ENCODE assay signal across 12 cellular contexts in the genomic region with DNA sequence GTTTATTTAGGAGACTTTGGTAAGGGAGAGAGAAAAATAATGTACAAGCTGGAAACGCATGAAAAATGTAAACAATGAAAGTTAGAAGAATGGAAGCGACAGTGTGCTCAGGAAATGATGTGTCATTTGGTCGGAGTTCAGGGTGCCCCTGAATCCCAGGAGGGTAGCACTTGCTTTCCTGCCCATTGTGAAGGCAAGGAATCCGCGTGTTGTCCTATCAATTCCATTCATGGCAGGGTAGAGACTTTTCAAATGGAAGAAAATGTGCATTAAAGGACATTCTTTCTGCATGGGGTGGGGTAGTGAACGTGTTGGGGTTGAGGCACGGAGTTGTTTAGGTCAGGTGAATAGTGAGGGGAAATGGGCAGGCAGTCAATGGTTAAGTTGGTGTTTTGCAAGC. TPM values are rescaled to one million over a fixed set of nuclear protein-coding genes. Genes with fewer than 3 reads are reported as not detected.
DNase-seq lines count a peak whose midpoint lies in the region; ATAC-seq, FAIRE-seq and TF ChIP-seq lines count a peak whose summit lies in the region.
"Had no signal": no experiment of that assay in that cellular context is flagged by ENCODE, and none has a peak within 500 bp of the region (broad histone marks: within the 10 kb centered on the region; RNA-seq: fewer than 3 reads in every experiment).

No MANE protein-coding gene starts in this region.

- H3K27me3 ChIP-seq in IMR-90 (ENCODE audit: control insufficient read depth, insufficient read depth, low read length), result no peaks in the 10 kb centered on the region
- no peaks in the 10 kb centered on the region for H3K27me3 ChIP-seq in H1 (replicated peaks in 1 of 4; ENCODE audit: control insufficient read depth in 3 of 4, extremely low read depth in 1 of 4, insufficient read depth in 3 of 4, low read length in 3 of 4)
- no peaks in the 10 kb centered on the region for H3K27me3 ChIP-seq in stomach smooth muscle (ENCODE audit: control insufficient read depth in 1 of 2, insufficient read depth in 2 of 2, low read length in 2 of 2)

- POLR2A ChIA-PET in IMR-90 (lab: Charles Lee; ENCODE audit: unreplicated experiment) (interaction anchor here (0.8 kb wide), 1 partner anchor 8 kb away, joined by 4 read pairs; no protein-coding TSS in a partner anchor), H1 (lab: Charles Lee; ENCODE audit: partially characterized antibody) (interaction anchor here (0.8 to 10.2 kb wide), 12 partner anchors 9 to 105 kb away, joined by 3 to 154 read pairs (median 8); a partner anchor contains a TSS)

- H3K9me1 ChIP-seq in IMR-90 (ENCODE audit: insufficient read depth, low read length), result peaks cover 2% of the 10 kb centered on the region; the same call in 1 of the 2 replicates

- TF ChIP-seq POLR2A in IMR-90 (IDR thresholded peaks at IDR 0.05; ENCODE audit: low read depth, low read length) (no peak), H1 (IDR thresholded peaks at IDR 0.05; ENCODE audit: control extremely low read depth in 1 of 2, low read depth in 2 of 2, low read length in 2 of 2) (no peak)

- H3K4me3 ChIP-seq in IMR-90 (ENCODE audit: insufficient read depth, low read depth, low read length), result no peak overlapping the region
- peak overlapping the region; percentile 81 to 96 (median 87); a peak in 5 of 8 replicates for H3K4me3 ChIP-seq in H1 (ENCODE audit: extremely low read depth in 1 of 4, insufficient read depth in 2 of 4, low read depth in 3 of 4, low read length in 4 of 4)
- peak overlapping the region; percentile 29 to 56 for H3K4me3 ChIP-seq in stomach smooth muscle (ENCODE audit: low read length in 2 of 2)
- H3K4me3 ChIP-seq: mucosa of descending colon had no signal

- H2AK5ac ChIP-seq in IMR-90 (ENCODE audit: low read depth, low read length), result peak overlapping the region; percentile 13; the same call in 1 of the 2 replicates
- no peak overlapping the region for H2AK5ac ChIP-seq in H1 (ENCODE audit: low read depth, low read length)

- H2BK120ac ChIP-seq in IMR-90 (ENCODE audit: low read depth, low read length) (peak overlapping the region; percentile 50; the same call in 1 of the 2 replicates), H1 (replicated peaks; ENCODE audit: low read depth, low read length) (no peak overlapping the region)

- H3K36me3 ChIP-seq in IMR-90 (ENCODE audit: control insufficient read depth, insufficient read depth, low read length) (no peaks in the 10 kb centered on the region), H1 (ENCODE audit: control insufficient read depth in 2 of 4, insufficient read depth in 4 of 4, low read length in 3 of 4) (no peaks in the 10 kb centered on the region), stomach smooth muscle (ENCODE audit: control insufficient read depth in 2 of 2, insufficient read depth in 2 of 2, low read length in 2 of 2) (no peaks in the 10 kb centered on the region)

- H2AFZ ChIP-seq in IMR-90 (replicated peaks; ENCODE audit: low read length, poor library complexity), result no peak overlapping the region
- no peak overlapping the region for H2AFZ ChIP-seq in H1 (ENCODE audit: low read length)

- H2BK20ac ChIP-seq in IMR-90 (ENCODE audit: low read depth, low read length) (peak overlapping the region; percentile 47), H1 (ENCODE audit: low read length) (peak overlapping the region; percentile 63; the same call in 1 of the 2 replicates)

- H3K23ac ChIP-seq in IMR-90 (ENCODE audit: low read depth, low read length) (no peak overlapping the region), H1 (ENCODE audit: insufficient read length) (no peak overlapping the region)

- BruUV-seq in IMR-90 (replicated peaks; lab: Mats Ljungman, UMichigan), result no TSS peak

- H4K5ac ChIP-seq in IMR-90 (ENCODE audit: low read depth, low read length), result peak overlapping the region; percentile 17; the same call in 1 of the 2 replicates
- H4K5ac ChIP-seq in H1 (ENCODE audit: insufficient read length, low read depth, low read length), result peak overlapping the region; percentile 84

- no peak overlapping the region for H4K8ac ChIP-seq in IMR-90 (ENCODE audit: low read depth in 2 of 2, low read length in 2 of 2)
- no peak overlapping the region for H4K8ac ChIP-seq in H1 (ENCODE audit: extremely low read depth, insufficient read depth, low read length)

- TF ChIP-seq CTCF in IMR-90 (conservative IDR thresholded peaks at IDR 0.05; ENCODE audit: low read depth, low read length) (no peak), H1 (IDR thresholded peaks at IDR 0.05; ENCODE audit: control extremely low read depth in 1 of 3, insufficient read depth in 1 of 3, low read depth in 1 of 3, low read length in 3 of 3) (no peak)

- H2BK15ac ChIP-seq in IMR-90 (ENCODE audit: low read depth, low read length) (no peak overlapping the region), H1 (ENCODE audit: low read length) (no peak overlapping the region)

- H3K4ac ChIP-seq in IMR-90 (ENCODE audit: low read depth, low read length) (no peak overlapping the region), H1 (replicated peaks; ENCODE audit: insufficient read length, low read depth, low read length) (no peak overlapping the region)

- ATAC-seq in IMR-90 (ENCODE audit: low read depth) (no peak), HG03457 (IDR thresholded peaks at IDR 0.05; ENCODE audit: unreplicated experiment) (no peak)
- ATAC-seq: activated CD4-positive, alpha-beta T cell treated with anti-CD3 and anti-CD28 coated beads for 36 hours; activated CD8-positive, alpha-beta memory T cell treated with anti-CD3 and anti-CD28 coated beads, Interleukin-2, amount 10 ng/mL, durations not matched to agents 7 days and 5 days; mucosa of descending colon had no signal

- in situ Hi-C loops in IMR-90 (cut with MboI; ENCODE audit: low sequenced_read_pairs), result no loop called here

- no peak overlapping the region for H3K18ac ChIP-seq in IMR-90 (ENCODE audit: low read depth, low read length)
- H3K18ac ChIP-seq in H1 (ENCODE audit: extremely low read depth, low read length), result peak overlapping the region; percentile 72; the same call in 1 of the 2 replicates

- H3K9me3 ChIP-seq in IMR-90 (ENCODE audit: control insufficient read depth, insufficient read depth, low read length) (no peaks in the 10 kb centered on the region), H1 (ENCODE audit: insufficient read depth in 2 of 2, low read depth in 1 of 2, low read length in 1 of 2) (no peaks in the 10 kb centered on the region), stomach smooth muscle (ENCODE audit: control insufficient read depth in 2 of 2, low read length in 2 of 2) (no peaks in the 10 kb centered on the region)
- H3K9me3 ChIP-seq: mucosa of descending colon had no signal

- H3K14ac ChIP-seq in IMR-90 (replicated peaks; ENCODE audit: low read depth, low read length) (no peak overlapping the region), H1 (ENCODE audit: insufficient read length) (no peak overlapping the region)

- no peaks in the 10 kb centered on the region for H3K79me1 ChIP-seq in IMR-90 (ENCODE audit: low read depth in 1 of 2, low read length in 2 of 2)
- H3K79me1 ChIP-seq in H1 (ENCODE audit: low read depth, low read length), result peaks cover 7% of the 10 kb centered on the region; the same call in 1 of the 2 replicates

- no peak for FAIRE-seq in H1 (lab: Jason Lieb, UNC)

- DNase-seq in IMR-90 (no peak), H1 (ENCODE audit: low read depth in 1 of 2, low spot score in 2 of 2) (no peak), lung microvascular endothelial cell (ENCODE audit: low read depth in 2 of 2) (peak; percentile 68 to 75), NCI-H774 (lab: John Stamatoyannopoulos, UW) (no peak)
- DNase-seq in activated CD4-positive, alpha-beta T cell treated with anti-CD3 and anti-CD28 coated beads for 48 hours, result no peak
- DNase-seq: activated CD4-positive, alpha-beta T cell treated with anti-CD3 and anti-CD28 coated beads for 36 hours; activated CD8-positive, alpha-beta memory T cell treated with anti-CD3 and anti-CD28 coated beads, Interleukin-2, amount 10 ng/mL, durations not matched to agents 7 days and 5 days; AML-193; effector CD8-positive, alpha-beta T cell; mucosa of descending colon had no signal

- 0 out of 2 replicates have a peak, but pooled peaks cover 3% of the 10 kb centered on the region for H3K4me1 ChIP-seq in IMR-90 (ENCODE audit: control insufficient read depth, insufficient read depth, low read length)
- peaks cover 2 to 9% (median 5%) of the 10 kb centered on the region in 4 experiments; a peak in 6 of 7 replicates for H3K4me1 ChIP-seq in H1 (replicated peaks in 1 of 4; ENCODE audit: control insufficient read depth in 3 of 4, insufficient read depth in 4 of 4, low read length in 3 of 4)
- peaks cover 40% of the 10 kb centered on the region for H3K4me1 ChIP-seq in stomach smooth muscle (ENCODE audit: control insufficient read depth, insufficient read depth, low read length)

- peak overlapping the region; percentile 46; the same call in 1 of the 2 replicates for H2BK12ac ChIP-seq in H1 (ENCODE audit: low read depth, low read length)

- H3K4me2 ChIP-seq in IMR-90 (ENCODE audit: low read depth, low read length), result peak overlapping the region; percentile 8; the same call in 1 of the 2 replicates
- H3K4me2 ChIP-seq in H1 (ENCODE audit: insufficient read depth in 1 of 2, low read depth in 2 of 2, low read length in 2 of 2), result peak overlapping the region; percentile 80 to 86

- WGBS in IMR-90 (ENCODE audit: extremely low coverage in 2 of 2, insufficient read length in 1 of 2), 2 experiments, result 18% methylated on average over 3 of the region's 7 CpGs; no CpG with 5 or more reads in 1 of the 2 experiments
- WGBS in H1 (ENCODE audit: extremely low coverage in 1 of 2, insufficient coverage in 1 of 2, insufficient read length in 1 of 2, insufficient replicate concordance in 2 of 2, low coverage in 1 of 2, low lambda C conversion rate in 2 of 2, missing lambda C conversion rate in 1 of 2), 2 experiments, result 5% methylated on average over 7 of the region's 7 CpGs; no CpG with 5 or more reads in 1 of the 2 experiments

- intact Hi-C loops in IMR-90 (cut with micrococcal nuclease), result no loop called here

- no peak for TF ChIP-seq EP300 in H1 (IDR thresholded peaks at IDR 0.05; ENCODE audit: borderline replicate concordance in 1 of 2, low read depth in 2 of 2, low read length in 2 of 2)

- H3K9ac ChIP-seq in IMR-90 (ENCODE audit: low read depth, low read length) (no peak overlapping the region), H1 (replicated peaks in 1 of 4; ENCODE audit: extremely low read depth in 1 of 4, low read depth in 3 of 4, low read length in 3 of 4) (peak overlapping the region in 1 of 4 experiments; percentile 20; a peak in 3 of 7 replicates), stomach smooth muscle (ENCODE audit: low read length in 2 of 2) (peak overlapping the region; percentile 2 to 59)

- 0 out of 2 replicates have a peak overlapping the region, but pooled peaks have one; percentile 13 for H3K27ac ChIP-seq in IMR-90 (ENCODE audit: insufficient read depth, low read length)
- H3K27ac ChIP-seq in H1 (ENCODE audit: low read depth, low read length), result no peak overlapping the region
- H3K27ac ChIP-seq in stomach smooth muscle (ENCODE audit: low read length), result peak overlapping the region; percentile 80

- no peak overlapping the region for H2BK5ac ChIP-seq in IMR-90 (ENCODE audit: low read depth, low read length, poor library complexity, severe bottlenecking)
- peak overlapping the region; percentile 80; the same call in 1 of the 2 replicates for H2BK5ac ChIP-seq in H1 (ENCODE audit: low read depth, low read length)

- H4K91ac ChIP-seq in IMR-90 (ENCODE audit: insufficient read depth, low read depth, low read length), result peak overlapping the region; percentile 41
- H4K91ac ChIP-seq in H1 (replicated peaks; ENCODE audit: insufficient read length, low read length), result peak overlapping the region; percentile 70

- no peak overlapping the region for H3K56ac ChIP-seq in IMR-90 (ENCODE audit: extremely low read depth, insufficient read depth, low read length)
- H3K56ac ChIP-seq in H1 (replicated peaks; ENCODE audit: insufficient read length, low read depth, low read length), result no peak overlapping the region

- H4K20me1 ChIP-seq in IMR-90 (ENCODE audit: insufficient read depth, low read length) (no peaks in the 10 kb centered on the region), H1 (replicated peaks in 1 of 2; ENCODE audit: control insufficient read depth in 1 of 2, insufficient read depth in 2 of 2, low read length in 2 of 2) (no peaks in the 10 kb centered on the region)

- peaks cover 12% of the 10 kb centered on the region; the same call in 1 of the 2 replicates for H3K23me2 ChIP-seq in H1 (ENCODE audit: low read depth, low read length)

- peaks cover 16 to 39% of the 10 kb centered on the region in 2 experiments for H3K79me2 ChIP-seq in H1 (ENCODE audit: control insufficient read depth in 1 of 2, insufficient read depth in 2 of 2, low read length in 2 of 2)

- CTCF ChIA-PET in IMR-90 (lab: Yijun Ruan, JAX), result no interaction called here
- CTCF ChIA-PET in H1 (lab: Charles Lee; ENCODE audit: partially characterized antibody), result interaction anchor here (1.6 to 1.9 kb wide), 6 partner anchors 9 to 76 kb away, joined by 3 to 9 read pairs (median 8); no protein-coding TSS in a partner anchor

- dilution Hi-C loops in IMR-90 (cut with HindIII; ENCODE audit: low sequenced_read_pairs, unreplicated experiment), result no loop called here

- no peak overlapping the region for H2AK9ac ChIP-seq in IMR-90 (replicated peaks; ENCODE audit: low read depth, low read length, poor library complexity)

- TF ChIP-seq RAD21 in IMR-90 (IDR thresholded peaks at IDR 0.05; ENCODE audit: low read length) (no peak), H1 (IDR thresholded peaks at IDR 0.05 in 1 of 2, conservative IDR thresholded peaks at IDR 0.05 in 1 of 2; ENCODE audit: low read depth in 2 of 2, low read length in 2 of 2) (no peak)

RNA-seq across cellular contexts. Expression of a gene that starts 33.7 kb away (rescaled TPM):
- total RNA-seq in IMR-90 (2012; rRNA removed) (0.83 and 0.90 TPM in 2 replicates), lung microvascular endothelial cell (41.2 and 58.9 TPM in 2 replicates)
- polyA plus RNA-seq in IMR-90 (2012; rRNA removed) (0.24 and 0.34 TPM in 2 replicates), H1 (2011; rRNA removed) (14.4 and 19.3 TPM in 2 replicates)
- polyA plus RNA-seq in IMR-90 (2012; cell fraction: cytosol; rRNA removed), result 0.11 and 0.17 TPM in 2 replicates
- polyA plus RNA-seq in IMR-90 (2012; cell fraction: nucleus; rRNA removed; ENCODE audit: low replicate concordance), result 0.11 and 0.47 TPM in 2 replicates
- total RNA-seq in H1 (2021; fragmentation: NEBNext Ultra II Directional; extraction: Animal tissue kit (Norgen Biotek cat#: 25700)), result 52.5 and 54.3 TPM in 2 replicates
- polyA plus RNA-seq in H1 (2011; cell fraction: cytosol; rRNA removed), result 23.1 TPM
- 17.0 TPM for polyA plus RNA-seq in H1 (2011; cell fraction: nucleus; rRNA removed)
- 24.0 to 35.0 TPM (median 27.9 TPM) in 4 replicates for polyA plus RNA-seq in H1 (2012, experiment 1 of 2)
- polyA plus RNA-seq in H1 (2012, experiment 2 of 2), result 3.7 TPM
- 38.9 TPM for polyA plus RNA-seq in H1 (2013, experiment 1 of 2)
- 43.7 TPM for polyA plus RNA-seq in H1 (2013, experiment 2 of 2)
- polyA minus RNA-seq in H1 (2011; rRNA and poly(A)+ RNA removed), result 77.9 and 94.2 TPM in 2 replicates
- 36.0 TPM for polyA minus RNA-seq in H1 (2011; cell fraction: cytosol; rRNA and poly(A)+ RNA removed)
- polyA minus RNA-seq in H1 (2011; cell fraction: nucleus; rRNA and poly(A)+ RNA removed), result 104 TPM

Comparison
In these comparisons a context has a peak if more than half of its experiments do, and no peak if none do; other contexts are left out.
1. DNase-seq: peak in lung microvascular endothelial cell (2 of 2); none in IMR-90 (single experiment), H1 (0 of 2), activated CD4-positive, alpha-beta T cell treated with anti-CD3 and anti-CD28 coated beads for 48 hours (single experiment) and NCI-H774 (single experiment).
2. RNA of a gene that starts 33.7 kb away (total RNA-seq): 41.2 to 58.9 TPM in lung microvascular endothelial cell and 52.5 to 54.3 TPM in H1; 0.83 to 0.90 TPM in IMR-90; every median in the first group is over 10 times any median in the second.